Comparison of ENCODE assay signal across 8 cellular contexts in the genomic region with DNA sequence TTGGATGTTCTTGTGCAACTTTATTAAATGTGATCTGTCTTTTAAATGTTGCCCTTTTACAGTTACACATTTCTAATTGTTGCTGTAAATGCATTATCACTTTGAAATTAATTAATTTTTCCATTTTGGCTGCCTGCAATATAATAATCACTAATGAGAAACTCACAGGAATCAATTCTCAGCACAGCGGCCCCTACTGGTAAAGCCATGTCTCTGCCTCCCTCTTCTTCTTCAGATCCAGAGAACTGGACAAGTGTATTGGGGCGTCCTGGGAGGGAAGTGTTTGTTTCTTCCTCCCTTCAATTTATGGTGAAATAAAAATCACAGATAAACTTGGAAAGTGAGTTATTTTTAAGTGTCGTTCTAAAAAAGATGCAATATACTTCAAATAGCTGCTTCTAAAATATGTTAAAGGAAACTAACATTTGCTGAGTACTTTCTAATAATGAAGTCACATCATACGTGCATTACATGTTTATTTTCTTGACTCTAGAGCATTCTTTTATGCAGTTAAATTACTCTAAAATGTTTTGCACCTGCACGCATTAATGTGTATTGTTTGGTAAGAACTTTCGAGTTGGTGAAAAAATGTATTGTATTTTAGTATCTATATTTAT.
A peak's percentile ranks its signal among the peaks of the same experiment; 100 is the strongest.
DNase-seq lines count a peak whose midpoint lies in the region; ATAC-seq and TF ChIP-seq lines count a peak whose summit lies in the region.

No MANE protein-coding gene starts in this region.

- peaks cover 16% of the 10 kb centered on the region for H3K36me3 Mint-ChIP-seq in neural crest cell (ENCODE audit: low read depth)

- H3K27ac ChIP-seq in VCaP, result no peak overlapping the region

- DNase-seq in NCI-H1105 treated with DMSO at 0.1 percent for 48 hours (lab: John Stamatoyannopoulos, UW) (peak; percentile 24), NCI-H1105 (lab: John Stamatoyannopoulos, UW) (no peak), ecto neural progenitor cell (ENCODE audit: low spot score) (peak; percentile 22), neural crest cell (ENCODE audit: low read depth, low spot score) (peak; percentile 45), lower leg skin (ENCODE audit: low spot score in 2 of 2) (no peak)

- WGBS in lower leg skin, 2 donors, result 55 to 56% methylated on average over 6 of the region's 6 CpGs

- no peak for TF ChIP-seq POLR2A in lower leg skin (IDR thresholded peaks at IDR 0.05)

- no peak overlapping the region for H3K4me3 ChIP-seq in lower leg skin (ENCODE audit: low read depth, poor library complexity, severe bottlenecking)

- H3K9me3 Mint-ChIP-seq in neural crest cell, result peaks cover 5% of the 10 kb centered on the region

- TF ChIP-seq CTCF in VCaP (conservative IDR thresholded peaks at IDR 0.05) (peak; percentile 79), neural crest cell (conservative IDR thresholded peaks at IDR 0.05) (peak; percentile 92), lower leg skin (IDR thresholded peaks at IDR 0.05) (no peak)

- H3K27me3 Mint-ChIP-seq in neural crest cell (ENCODE audit: low read depth), result no peaks in the 10 kb centered on the region

- intact Hi-C loops in lower leg skin (cut with DNase I; ENCODE audit: low total_unique reads), result no loop called here

- ATAC-seq in HG03460 (IDR thresholded peaks at IDR 0.05; ENCODE audit: unreplicated experiment) (peak; percentile 52), GM18511 (IDR thresholded peaks at IDR 0.05; ENCODE audit: unreplicated experiment) (no peak)

- no peak overlapping the region for H3K27ac Mint-ChIP-seq in neural crest cell (ENCODE audit: unreplicated experiment)

- no peak overlapping the region for H3K4me3 Mint-ChIP-seq in neural crest cell

- no peaks in the 10 kb centered on the region for H3K4me1 Mint-ChIP-seq in neural crest cell

Comparison
In these comparisons a context has a peak if more than half of its experiments do, and no peak if none do; other contexts are left out.
1. DNase-seq: peak in NCI-H1105 treated with DMSO at 0.1 percent for 48 hours (single experiment), ecto neural progenitor cell (single experiment) and neural crest cell (single experiment); none in NCI-H1105 (single experiment) and lower leg skin (0 of 2).
2. CTCF ChIP-seq: peak in VCaP (single experiment) and neural crest cell (single experiment); none in lower leg skin (0 of 3).